ENCODE assay signal across 9 cellular contexts in the genomic region with DNA sequence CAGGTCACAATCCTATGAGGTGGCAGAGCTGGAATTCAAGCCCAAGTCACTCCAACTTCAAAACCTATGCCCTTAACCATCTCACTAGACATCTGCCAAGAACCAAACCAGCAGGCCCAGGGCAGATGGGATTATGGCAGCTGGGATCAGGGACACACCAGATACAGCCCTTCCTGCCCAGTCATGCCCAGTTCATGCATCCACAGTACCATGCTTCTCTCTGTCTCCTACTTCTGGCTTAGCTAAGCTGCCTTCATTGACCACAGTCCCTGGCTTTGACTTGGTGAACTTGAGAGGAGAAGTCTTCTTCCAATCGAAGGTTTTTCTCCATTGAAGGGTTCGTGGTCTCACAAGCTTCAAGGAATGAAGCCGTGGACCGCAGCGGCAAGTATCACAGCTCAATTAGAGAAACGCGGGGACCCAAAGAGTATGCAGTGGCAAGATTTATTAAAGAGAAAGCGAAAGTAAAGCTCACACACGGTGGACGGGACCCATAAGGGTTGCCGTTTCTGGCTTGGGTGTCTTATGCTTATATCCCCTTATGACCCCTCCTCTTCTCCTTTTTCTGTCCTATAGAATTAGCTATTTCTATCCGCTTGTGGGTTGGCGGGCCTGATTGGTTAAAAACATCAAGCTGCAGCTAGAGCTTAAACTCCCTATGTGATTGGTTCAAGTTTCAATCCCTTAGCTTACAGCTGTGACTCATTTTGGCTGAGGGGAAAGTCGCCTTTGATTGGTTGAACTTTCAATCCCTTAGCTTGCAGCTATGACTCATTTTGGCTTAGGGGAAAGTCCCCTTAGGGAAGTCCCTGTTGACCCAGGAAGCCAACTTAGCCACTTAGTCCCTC.
DNase-seq lines count a peak whose midpoint lies in the region; ATAC-seq and TF ChIP-seq lines count a peak whose summit lies in the region.
"Had no signal": no experiment of that assay in that cellular context is flagged by ENCODE, and none has a peak within 500 bp of the region (broad histone marks: within the 10 kb centered on the region; RNA-seq: fewer than 3 reads in every experiment).

No MANE protein-coding gene starts in this region.

- no peak for TF ChIP-seq CTCF in ovary (IDR thresholded peaks at IDR 0.05)

- intact Hi-C loops in ovary (cut with DNase I) = no loop called here

- H3K27ac ChIP-seq in ovary (no peak overlapping the region), caudate nucleus (ENCODE audit: low read depth, low read length) (no peak overlapping the region)
- H3K27ac ChIP-seq: epithelial cell of prostate had no signal

- ATAC-seq in GM21381 (IDR thresholded peaks at IDR 0.05; ENCODE audit: unreplicated experiment) = peak; percentile 62
- ATAC-seq in HG03558 (IDR thresholded peaks at IDR 0.05; ENCODE audit: extremely low read depth, unreplicated experiment) = peak; percentile 69

- DNase-seq in EH (ENCODE audit: low read depth) = peak; percentile 65
- DNase-seq in SW480 (ENCODE audit: low spot score) = peak; percentile 47
- peak; percentile 40 for DNase-seq in iris pigment epithelial cell (ENCODE audit: low read depth)
- no peak for DNase-seq in NCI-H526 treated with DMSO at 0.1 percent for 48 hours (lab: John Stamatoyannopoulos, UW)
- no peak for DNase-seq in ovary
- DNase-seq in caudate nucleus (lab: John Stamatoyannopoulos, UW) = no peak

- no peak for TF ChIP-seq EP300 in ovary (IDR thresholded peaks at IDR 0.05)

- no peak for TF ChIP-seq POLR2A in ovary (IDR thresholded peaks at IDR 0.05)

- no peaks in the 10 kb centered on the region for H3K9me3 ChIP-seq in ovary

- H3K4me1 ChIP-seq in ovary (ENCODE audit: insufficient read depth) = no peaks in the 10 kb centered on the region

- 83 to 90% (median 84%) methylated on average over 14 of the region's 14 CpGs for WGBS in ovary, 3 donors

- no peaks in the 10 kb centered on the region for H3K36me3 ChIP-seq in ovary

- H3K4me3 ChIP-seq in ovary = no peak overlapping the region

- H3K27me3 ChIP-seq in ovary = no peaks in the 10 kb centered on the region

Comparison
In these comparisons a context has a peak if more than half of its experiments do, and no peak if none do; other contexts are left out.
1. DNase-seq: peak in EH (single experiment), SW480 (single experiment) and iris pigment epithelial cell (single experiment); none in NCI-H526 treated with DMSO at 0.1 percent for 48 hours (single experiment), ovary (0 of 5) and caudate nucleus (0 of 61).